In genomic region chr11:44899959-44900358, GRCh38 we compare ENCODE assay signal across 8 cellular contexts. TPM values are rescaled to one million over a fixed set of nuclear protein-coding genes. Genes with fewer than 3 reads are reported as not detected.
A peak's percentile ranks its signal among the peaks of the same experiment; 100 is the strongest.
DNase-seq lines count a peak whose midpoint lies in the region; ATAC-seq and TF ChIP-seq lines count a peak whose summit lies in the region.

No MANE protein-coding gene starts in this region.

- H3K27me3 ChIP-seq in heart right ventricle (no peaks in the 10 kb centered on the region), fibroblast of lung (ENCODE audit: control insufficient read depth, insufficient read depth, low read length) (peaks cover 20% of the 10 kb centered on the region)

- H3K9me3 ChIP-seq in heart right ventricle (peaks cover 0 to 7% (median 0%) of the 10 kb centered on the region in 11 donors), fibroblast of lung (ENCODE audit: control insufficient read depth, insufficient read depth, low read depth, low read length) (no peaks in the 10 kb centered on the region)

- no peak overlapping the region for H3K9ac ChIP-seq in fibroblast of lung (ENCODE audit: insufficient read depth, low read length)

- H4K20me1 ChIP-seq in fibroblast of lung (ENCODE audit: control insufficient read depth, extremely low read depth, insufficient read depth, low read length) = no peaks in the 10 kb centered on the region

- H3K79me2 ChIP-seq in fibroblast of lung (ENCODE audit: control insufficient read depth, insufficient read depth, low read length) = no peaks in the 10 kb centered on the region

- TF ChIP-seq CTCF in heart right ventricle (IDR thresholded peaks at IDR 0.05) (no peak), fibroblast of lung (conservative IDR thresholded peaks at IDR 0.05 in 1 of 2, IDR thresholded peaks at IDR 0.05 in 1 of 2; ENCODE audit: low read depth in 1 of 2, low read length in 2 of 2) (no peak)

- H3K27ac ChIP-seq in heart right ventricle (no peak overlapping the region), fibroblast of lung (ENCODE audit: insufficient read depth, low read length) (no peak overlapping the region)

- WGBS in heart right ventricle, 2 donors = 79 to 81% methylated on average over 3 of the region's 3 CpGs

- H3K4me1 ChIP-seq in heart right ventricle (peaks cover 0 to 12% (median 0%) of the 10 kb centered on the region in 9 donors), fibroblast of lung (ENCODE audit: control insufficient read depth, extremely low read depth, insufficient read depth, low read length) (no peaks in the 10 kb centered on the region)

- H2AFZ ChIP-seq in fibroblast of lung (ENCODE audit: low read length) = no peak overlapping the region

- intact Hi-C loops in heart right ventricle (cut with DNase I) = loop anchor here in 6 of 10 donors (5.0 to 10.0 kb wide), 8 partner anchors 115 to 345 kb away; partner anchors contain the start of gene TSPAN18 (in 3 of the 6)
- intact Hi-C loops in Right ventricle myocardium superior (cut with DNase I) = loop anchor here (5.0 kb wide), 1 partner anchor 278 kb away; no protein-coding TSS in a partner anchor

- H3K4me2 ChIP-seq in fibroblast of lung (ENCODE audit: extremely low read depth, insufficient read depth, low read length) = no peak overlapping the region

- ATAC-seq in heart right ventricle (peak in 6 of 8 donors; percentile 40 to 56 (median 48)), Right ventricle myocardium superior (ENCODE audit: poor library complexity) (no peak)

- DNase-seq in heart right ventricle (no peak), Right ventricle myocardium superior (no peak), SK-N-DZ (ENCODE audit: low spot score) (peak; percentile 42), fibroblast of lung (ENCODE audit: low read depth in 2 of 2) (peak; percentile 60 to 75), stromal cell of bone marrow (ENCODE audit: low read depth) (peak; percentile 18), activated gamma-delta T cell treated with Interleukin-2 at 50 U/mL for 16 hours (no peak), NCI-H526 treated with DMSO at 0.1 percent for 48 hours (lab: John Stamatoyannopoulos, UW) (no peak), occipital lobe (lab: John Stamatoyannopoulos, UW) (no peak)

- H3K36me3 ChIP-seq in heart right ventricle (peaks cover 0 to 24% (median 5%) of the 10 kb centered on the region in 9 donors), fibroblast of lung (ENCODE audit: control insufficient read depth, insufficient read depth, low read length) (no peaks in the 10 kb centered on the region)

- H3K4me3 ChIP-seq in heart right ventricle = no peak overlapping the region
- no peak overlapping the region for H3K4me3 ChIP-seq in fibroblast of lung (replicated peaks in 1 of 4; ENCODE audit: control extremely low read depth in 1 of 4, insufficient read depth in 1 of 4, low read depth in 3 of 4, low read length in 4 of 4)

RNA-seq across cellular contexts. Expression of gene TP53I11, which starts 50.7 kb away (rescaled TPM):
- total RNA-seq in heart right ventricle (10 to 100 TPM; 22.8 to 89.4 (median 32.7) TPM), Right ventricle myocardium superior (47.4 TPM), fibroblast of lung (19.5 and 54.0 TPM in 2 replicates), occipital lobe (27.1 TPM)
- polyA plus RNA-seq in heart right ventricle (10 to 100 TPM; 26.9 to 56.5 TPM), fibroblast of lung (14.8 and 53.2 TPM in 2 replicates)
- 16.0 and 23.6 TPM in 2 replicates for polyA plus RNA-seq in SK-N-DZ (2014; cell fraction: cytosol; rRNA removed)
- 26.8 and 36.3 TPM in 2 replicates for polyA plus RNA-seq in SK-N-DZ (2014; cell fraction: nucleus; rRNA removed)
- 100 and 451 TPM in 2 replicates for polyA plus RNA-seq in fibroblast of lung (2012)
- polyA minus RNA-seq in fibroblast of lung (ENCODE audit: low replicate concordance) = 183 and 753 TPM in 2 replicates

Comparison
In these comparisons a context has a peak if more than half of its experiments do, and no peak if none do; other contexts are left out.
1. DNase-seq: peak in SK-N-DZ (single experiment), fibroblast of lung (2 of 2) and stromal cell of bone marrow (single experiment); none in heart right ventricle (0 of 2), Right ventricle myocardium superior (single experiment), activated gamma-delta T cell treated with Interleukin-2 at 50 U/mL for 16 hours (single experiment), NCI-H526 treated with DMSO at 0.1 percent for 48 hours (single experiment) and occipital lobe (single experiment).